Comparison of ENCODE assay signal across 23 cellular contexts in genomic region chr13:44668707-44669106, GRCh38.
DNase-seq lines count a peak whose midpoint lies in the region; ATAC-seq and TF ChIP-seq lines count a peak whose summit lies in the region.
"Had no signal": no experiment of that assay in that cellular context is flagged by ENCODE, and none has a peak within 500 bp of the region (broad histone marks: within the 10 kb centered on the region; RNA-seq: fewer than 3 reads in every experiment).

No MANE protein-coding gene starts in this region.

- no peaks in the 10 kb centered on the region; the same call in 1 of the 2 replicates for H3K9me2 ChIP-seq in PC-9 (ENCODE audit: insufficient read depth)
- H3K9me2 ChIP-seq in OCI-LY7 (ENCODE audit: insufficient read depth, low read length), result no peaks in the 10 kb centered on the region

- H3K36me3 Mint-ChIP-seq in neural progenitor cell, result no peaks in the 10 kb centered on the region
- H3K36me3 Mint-ChIP-seq: memory B cell; naive thymus-derived CD4-positive, alpha-beta T cell had no signal

- H4K20me1 ChIP-seq in PC-9 (ENCODE audit: insufficient read depth) (no peaks in the 10 kb centered on the region), neural progenitor cell (ENCODE audit: low read depth) (no peaks in the 10 kb centered on the region), OCI-LY7 (ENCODE audit: insufficient read depth, low read length) (no peaks in the 10 kb centered on the region)

- peak overlapping the region; percentile 46 for H3K4me2 ChIP-seq in PC-9
- H3K4me2 ChIP-seq in neural progenitor cell, result peak overlapping the region; percentile 66
- H3K4me2 ChIP-seq in OCI-LY7 (ENCODE audit: low read length), result no peak overlapping the region

- no peak overlapping the region for H3K4me3 ChIP-seq in PC-9
- H3K4me3 ChIP-seq in neural progenitor cell, result no peak overlapping the region
- H3K4me3 ChIP-seq in OCI-LY7 (ENCODE audit: low read depth, low read length, poor library complexity, severe bottlenecking), result no peak overlapping the region
- H3K4me3 ChIP-seq: transverse colon had no signal

- H3K79me2 ChIP-seq in PC-9 (ENCODE audit: low read depth) (no peaks in the 10 kb centered on the region), neural progenitor cell (ENCODE audit: low read depth) (no peaks in the 10 kb centered on the region), OCI-LY7 (ENCODE audit: insufficient read depth, low read depth, low read length) (no peaks in the 10 kb centered on the region)

- H3K4me1 ChIP-seq in PC-9 (replicated peaks; ENCODE audit: insufficient read depth), result peaks cover 19% of the 10 kb centered on the region
- H3K4me1 ChIP-seq in neural progenitor cell, result peaks cover 44% of the 10 kb centered on the region
- H3K4me1 ChIP-seq in OCI-LY7 (ENCODE audit: insufficient read depth, low read length, poor library complexity, severe bottlenecking), result no peaks in the 10 kb centered on the region
- H3K4me1 ChIP-seq: BE2C, Caco-2, transverse colon had no signal

- H3K9me3 Mint-ChIP-seq in neural progenitor cell, result no peaks in the 10 kb centered on the region
- H3K9me3 Mint-ChIP-seq: endodermal cell; memory B cell; naive thymus-derived CD4-positive, alpha-beta T cell; stimulated activated naive CD8-positive, alpha-beta T cell treated with anti-CD3 and anti-CD28 coated beads, Interleukin-15, amount 100 ng/mL, for 72 hours had no signal

- H3K9me3 ChIP-seq in PC-9 (ENCODE audit: insufficient read depth, low read depth) (no peaks in the 10 kb centered on the region), neural progenitor cell (ENCODE audit: low read depth) (no peaks in the 10 kb centered on the region), OCI-LY7 (ENCODE audit: low read length) (no peaks in the 10 kb centered on the region)
- H3K9me3 ChIP-seq: BE2C, Caco-2, transverse colon had no signal

- DNase-seq in GM04503 (ENCODE audit: low read depth) (peak; percentile 14), PC-9 (peak in 1 of 2 experiments; percentile 64), dedifferentiated amniotic fluid mesenchymal stem cell (ENCODE audit: extremely low spot score) (peak; percentile 73), neural progenitor cell (ENCODE audit: low spot score) (no peak), NCI-H510A (lab: John Stamatoyannopoulos, UW) (no peak), anterior cingulate cortex (lab: John Stamatoyannopoulos, UW) (no peak), OCI-LY7 (ENCODE audit: low spot score) (no peak)
- DNase-seq: activated CD4-positive, alpha-beta T cell treated with anti-CD3 and anti-CD28 coated beads, Interleukin-2, amount 50 U/mL, for 4 hours; activated gamma-delta T cell; BE2C; Caco-2; endodermal cell; KG1; kidney glomerular epithelial cell; naive thymus-derived CD4-positive, alpha-beta T cell; NCI-H1092 treated with DMSO at 0.1 percent for 48 hours; NCI-H2081 treated with DMSO at 0.1 percent for 48 hours; Right ventricle myocardium superior; stimulated activated naive CD8-positive, alpha-beta T cell treated with anti-CD3 and anti-CD28 coated beads, Interleukin-15, amount 100 ng/mL, for 72 hours; transverse colon had no signal

- H3K27me3 ChIP-seq in PC-9 (ENCODE audit: insufficient read depth, low read depth) (no peaks in the 10 kb centered on the region), neural progenitor cell (no peaks in the 10 kb centered on the region)
- H3K27me3 ChIP-seq: BE2C, transverse colon had no signal

- CTCF ChIA-PET in PC-9 (lab: Charles Lee), result no interaction called here
- CTCF ChIA-PET in OCI-LY7 (lab: Charles Lee; ENCODE audit: unreplicated experiment), result no interaction called here

- H3K36me3 ChIP-seq in PC-9 (ENCODE audit: low read depth) (no peaks in the 10 kb centered on the region), neural progenitor cell (no peaks in the 10 kb centered on the region), OCI-LY7 (ENCODE audit: insufficient read depth, low read length) (no peaks in the 10 kb centered on the region)
- H3K36me3 ChIP-seq: BE2C, transverse colon had no signal

- peak overlapping the region; percentile 61 for H3K27ac ChIP-seq in PC-9
- H3K27ac ChIP-seq in neural progenitor cell, result peak overlapping the region; percentile 88
- H3K27ac ChIP-seq in OCI-LY7 (ENCODE audit: low read depth, low read length, poor library complexity, severe bottlenecking), result no peak overlapping the region
- H3K27ac ChIP-seq: transverse colon, VCaP had no signal

- H3K4me1 Mint-ChIP-seq in neural progenitor cell, result peaks cover 11% of the 10 kb centered on the region
- H3K4me1 Mint-ChIP-seq: memory B cell; naive thymus-derived CD4-positive, alpha-beta T cell; stimulated activated naive CD8-positive, alpha-beta T cell treated with anti-CD3 and anti-CD28 coated beads, Interleukin-15, amount 100 ng/mL, for 72 hours had no signal

- H3K9ac ChIP-seq in neural progenitor cell, result no peak overlapping the region

- intact Hi-C loops in PC-9 (cut with micrococcal nuclease; ENCODE audit: unreplicated experiment), result no loop called here
- intact Hi-C loops in OCI-LY7 (cut with micrococcal nuclease; ENCODE audit: unreplicated experiment), result no loop called here

- BruUV-seq in PC-9 (replicated peaks; lab: Mats Ljungman, UMichigan) (no TSS peak), OCI-LY7 (replicated peaks; lab: Mats Ljungman, UMichigan) (no TSS peak)

- H2AFZ ChIP-seq in PC-9, result no peak overlapping the region
- peak overlapping the region; percentile 61 for H2AFZ ChIP-seq in neural progenitor cell (replicated peaks)
- no peak overlapping the region for H2AFZ ChIP-seq in OCI-LY7 (ENCODE audit: low read length)

- no peak overlapping the region for H3K4me3 Mint-ChIP-seq in neural progenitor cell
- H3K4me3 Mint-ChIP-seq: endodermal cell; memory B cell; naive thymus-derived CD4-positive, alpha-beta T cell; stimulated activated naive CD8-positive, alpha-beta T cell treated with anti-CD3 and anti-CD28 coated beads, Interleukin-15, amount 100 ng/mL, for 72 hours had no signal

- H3K27me3 Mint-ChIP-seq in neural progenitor cell (ENCODE audit: insufficient read depth, low read depth), result no peaks in the 10 kb centered on the region
- H3K27me3 Mint-ChIP-seq: stimulated activated naive CD8-positive, alpha-beta T cell treated with anti-CD3 and anti-CD28 coated beads, Interleukin-15, amount 100 ng/mL, for 72 hours had no signal

- H3F3A ChIP-seq in PC-9 (ENCODE audit: insufficient read depth, low read depth) (peaks cover 11% of the 10 kb centered on the region; the same call in 1 of the 2 replicates), neural progenitor cell (ENCODE audit: low read depth) (peaks cover 24% of the 10 kb centered on the region)

- POLR2A ChIA-PET in PC-9 (lab: Charles Lee; ENCODE audit: unreplicated experiment) (no interaction called here), OCI-LY7 (lab: Charles Lee) (no interaction called here)

- no peak for TF ChIP-seq CTCF in PC-9 (conservative IDR thresholded peaks at IDR 0.05)
- TF ChIP-seq CTCF in neural progenitor cell (IDR thresholded peaks at IDR 0.05), result no peak
- no peak for TF ChIP-seq CTCF in OCI-LY7 (conservative IDR thresholded peaks at IDR 0.05; ENCODE audit: low read length)

- H3K27ac Mint-ChIP-seq in neural progenitor cell, result no peak overlapping the region
- H3K27ac Mint-ChIP-seq: endodermal cell; memory B cell; naive thymus-derived CD4-positive, alpha-beta T cell; stimulated activated naive CD8-positive, alpha-beta T cell treated with anti-CD3 and anti-CD28 coated beads, Interleukin-15, amount 100 ng/mL, for 72 hours had no signal

- ATAC-seq in GM21825 (IDR thresholded peaks at IDR 0.05; ENCODE audit: unreplicated experiment), result no peak
- ATAC-seq: naive thymus-derived CD4-positive, alpha-beta T cell; stimulated activated naive CD8-positive, alpha-beta T cell treated with anti-CD3 and anti-CD28 coated beads, Interleukin-15, amount 100 ng/mL, for 72 hours had no signal

Comparison
In these comparisons a context has a peak if more than half of its experiments do, and no peak if none do; other contexts are left out.
1. DNase-seq: peak in GM04503 (single experiment) and dedifferentiated amniotic fluid mesenchymal stem cell (single experiment); none in neural progenitor cell (single experiment), NCI-H510A (single experiment), anterior cingulate cortex (0 of 58) and OCI-LY7 (single experiment).